11 cellular contexts compared by ENCODE assay signal in genomic region chr18:2050016-2050415, GRCh38.
DNase-seq lines count a peak whose midpoint lies in the region; ATAC-seq and TF ChIP-seq lines count a peak whose summit lies in the region.
"Had no signal": no experiment of that assay in that cellular context is flagged by ENCODE, and none has a peak within 500 bp of the region (broad histone marks: within the 10 kb centered on the region; RNA-seq: fewer than 3 reads in every experiment).

No MANE protein-coding gene starts in this region.

- H3K4me1 ChIP-seq in mammary epithelial cell (ENCODE audit: insufficient read depth, low read length) (peaks cover 20% of the 10 kb centered on the region), tibial nerve (no peaks in the 10 kb centered on the region), psoas muscle (no peaks in the 10 kb centered on the region)
- H3K4me1 ChIP-seq: testis had no signal

- in situ Hi-C loops in mammary epithelial cell (cut with MboI; ENCODE audit: low sequenced_read_pairs in 2 of 2): no loop called here

- peak overlapping the region; percentile 23 for H3K27ac ChIP-seq in mammary epithelial cell (ENCODE audit: insufficient read depth, low read depth, low read length)
- no peak overlapping the region for H3K27ac ChIP-seq in tibial nerve
- no peak overlapping the region for H3K27ac ChIP-seq in psoas muscle
- H3K27ac ChIP-seq: testis had no signal

- POLR2A ChIA-PET in activated CD8-positive, alpha-beta T cell treated with anti-CD3 and anti-CD28 coated beads for 36 hours (lab: Charles Lee): interaction anchor here (0.6 kb wide), 1 partner anchor 108 kb away, joined by 3 read pairs; no protein-coding TSS in a partner anchor
- POLR2A ChIA-PET in activated CD8-positive, alpha-beta T cell treated with anti-CD3 and anti-CD28 coated beads, Interleukin-2, amount 10 ng/mL, durations not matched to agents 7 days and 5 days (lab: Charles Lee): no interaction called here

- no peak for DNase-seq in activated CD8-positive, alpha-beta T cell treated with anti-CD3 and anti-CD28 coated beads for 36 hours
- DNase-seq in activated CD8-positive, alpha-beta T cell treated with anti-CD3 and anti-CD28 coated beads, Interleukin-2, amount 10 ng/mL, durations not matched to agents 7 days and 5 days: no peak
- DNase-seq in NB4 (ENCODE audit: low read depth) (peak; percentile 81), mammary epithelial cell (peak; percentile 43), skeletal muscle cell (ENCODE audit: low read depth) (peak; percentile 39), tibial nerve (ENCODE audit: low spot score in 2 of 2) (no peak), psoas muscle (no peak)
- DNase-seq: activated gamma-delta T cell treated with Interleukin-2 at 50 U/mL for 16 hours, testis had no signal

- peak overlapping the region; percentile 38 for H3K4me2 ChIP-seq in mammary epithelial cell (ENCODE audit: insufficient read depth, low read depth, low read length)

- dilution Hi-C loops in mammary epithelial cell (cut with HindIII; ENCODE audit: low sequenced_read_pairs): no loop called here

- no peaks in the 10 kb centered on the region for H3K79me2 ChIP-seq in mammary epithelial cell (ENCODE audit: insufficient read depth, low read length)

- intact Hi-C loops in activated CD8-positive, alpha-beta T cell treated with anti-CD3 and anti-CD28 coated beads for 36 hours (cut with micrococcal nuclease): no loop called here
- intact Hi-C loops in mammary epithelial cell (cut with micrococcal nuclease): no loop called here
- intact Hi-C loops in psoas muscle (cut with DNase I): no loop called here

- WGBS in mammary epithelial cell (ENCODE audit: low coverage, missing lambda C conversion rate): 52% methylated on average over 4 of the region's 4 CpGs
- WGBS in tibial nerve, 2 donors: 31 to 43% methylated on average over 4 of the region's 4 CpGs
- 28 to 31% (median 30%) methylated on average over 4 of the region's 4 CpGs for WGBS in psoas muscle, 3 donors

- H3K9me3 ChIP-seq in mammary epithelial cell (replicated peaks; ENCODE audit: insufficient read depth, low read length): peaks cover 4% of the 10 kb centered on the region
- peaks cover 0 to 5% (median 0%) of the 10 kb centered on the region in 4 donors for H3K9me3 ChIP-seq in tibial nerve
- H3K9me3 ChIP-seq in psoas muscle: no peaks in the 10 kb centered on the region
- H3K9me3 ChIP-seq: testis had no signal

- no peaks in the 10 kb centered on the region for H3K27me3 ChIP-seq in mammary epithelial cell (ENCODE audit: insufficient read depth, low read length)
- H3K27me3 ChIP-seq in tibial nerve: no peaks in the 10 kb centered on the region
- H3K27me3 ChIP-seq in psoas muscle (ENCODE audit: insufficient read depth in 3 of 3, low read length in 2 of 3): no peaks in the 10 kb centered on the region
- H3K27me3 ChIP-seq: testis had no signal

- H3K27me3 Mint-ChIP-seq in activated CD8-positive, alpha-beta T cell treated with anti-CD3 and anti-CD28 coated beads for 36 hours: peaks cover under 1% of the 10 kb centered on the region
- H3K27me3 Mint-ChIP-seq in activated CD8-positive, alpha-beta T cell treated with anti-CD3 and anti-CD28 coated beads, Interleukin-2, amount 10 ng/mL, durations not matched to agents 7 days and 5 days (ENCODE audit: low read depth): peaks cover 2% of the 10 kb centered on the region

- no peaks in the 10 kb centered on the region for H3K36me3 Mint-ChIP-seq in activated CD8-positive, alpha-beta T cell treated with anti-CD3 and anti-CD28 coated beads for 36 hours (ENCODE audit: low read depth)
- H3K36me3 Mint-ChIP-seq in activated CD8-positive, alpha-beta T cell treated with anti-CD3 and anti-CD28 coated beads, Interleukin-2, amount 10 ng/mL, durations not matched to agents 7 days and 5 days (ENCODE audit: low read depth): no peaks in the 10 kb centered on the region
- H3K36me3 Mint-ChIP-seq: brain had no signal

- H3K36me3 ChIP-seq in mammary epithelial cell (ENCODE audit: insufficient read depth, low read length): no peaks in the 10 kb centered on the region
- H3K36me3 ChIP-seq in tibial nerve: no peaks in the 10 kb centered on the region
- no peaks in the 10 kb centered on the region for H3K36me3 ChIP-seq in psoas muscle (ENCODE audit: insufficient read depth in 1 of 2, low read depth in 1 of 2)

- H3K9ac ChIP-seq in mammary epithelial cell (ENCODE audit: insufficient read depth, low read length): no peak overlapping the region

- H3K4me3 ChIP-seq in NB4 (ENCODE audit: low read depth, low read length) (peak overlapping the region; percentile 12), mammary epithelial cell (replicated peaks in 1 of 3; ENCODE audit: insufficient read depth in 1 of 3, low read depth in 2 of 3, low read length in 3 of 3) (no peak overlapping the region), skeletal muscle cell (ENCODE audit: low read depth, low read length) (no peak overlapping the region), tibial nerve (no peak overlapping the region), psoas muscle (no peak overlapping the region)
- H3K4me3 ChIP-seq: testis had no signal

- H2AFZ ChIP-seq in mammary epithelial cell (ENCODE audit: low read depth, low read length): peak overlapping the region; percentile 43

- H3K4me3 Mint-ChIP-seq in activated CD8-positive, alpha-beta T cell treated with anti-CD3 and anti-CD28 coated beads for 36 hours: no peak overlapping the region
- no peak overlapping the region for H3K4me3 Mint-ChIP-seq in activated CD8-positive, alpha-beta T cell treated with anti-CD3 and anti-CD28 coated beads, Interleukin-2, amount 10 ng/mL, durations not matched to agents 7 days and 5 days
- H3K4me3 Mint-ChIP-seq: brain had no signal

- no peaks in the 10 kb centered on the region for H4K20me1 ChIP-seq in mammary epithelial cell (ENCODE audit: insufficient read depth, low read length)

- ATAC-seq in activated CD8-positive, alpha-beta T cell treated with anti-CD3 and anti-CD28 coated beads for 36 hours: peak; percentile 37
- no peak for ATAC-seq in activated CD8-positive, alpha-beta T cell treated with anti-CD3 and anti-CD28 coated beads, Interleukin-2, amount 10 ng/mL, durations not matched to agents 7 days and 5 days
- ATAC-seq in psoas muscle (no peak), GM21423 (IDR thresholded peaks at IDR 0.05; ENCODE audit: unreplicated experiment) (no peak)

- TF ChIP-seq EP300 in tibial nerve (IDR thresholded peaks at IDR 0.05): no peak

- BruUV-seq in mammary epithelial cell (replicated peaks; lab: Mats Ljungman, UMichigan): no TSS peak

- peaks cover 2% of the 10 kb centered on the region for H3K9me3 Mint-ChIP-seq in activated CD8-positive, alpha-beta T cell treated with anti-CD3 and anti-CD28 coated beads for 36 hours
- H3K9me3 Mint-ChIP-seq in activated CD8-positive, alpha-beta T cell treated with anti-CD3 and anti-CD28 coated beads, Interleukin-2, amount 10 ng/mL, durations not matched to agents 7 days and 5 days (ENCODE audit: insufficient read depth): no peaks in the 10 kb centered on the region

- TF ChIP-seq POLR2A in NB4 (IDR thresholded peaks at IDR 0.05; ENCODE audit: extremely low read depth, insufficient read length) (no peak), tibial nerve (IDR thresholded peaks at IDR 0.05) (no peak)

- CTCF ChIA-PET in activated CD8-positive, alpha-beta T cell treated with anti-CD3 and anti-CD28 coated beads for 36 hours (lab: Charles Lee): no interaction called here
- CTCF ChIA-PET in activated CD8-positive, alpha-beta T cell treated with anti-CD3 and anti-CD28 coated beads, Interleukin-2, amount 10 ng/mL, durations not matched to agents 7 days and 5 days (lab: Charles Lee): no interaction called here
- CTCF ChIA-PET in mammary epithelial cell (lab: Charles Lee; ENCODE audit: low non-redundant PET): no interaction called here

- no peak overlapping the region for H3K27ac Mint-ChIP-seq in activated CD8-positive, alpha-beta T cell treated with anti-CD3 and anti-CD28 coated beads for 36 hours
- H3K27ac Mint-ChIP-seq in activated CD8-positive, alpha-beta T cell treated with anti-CD3 and anti-CD28 coated beads, Interleukin-2, amount 10 ng/mL, durations not matched to agents 7 days and 5 days: no peak overlapping the region
- H3K27ac Mint-ChIP-seq: brain had no signal

- TF ChIP-seq CTCF in activated CD8-positive, alpha-beta T cell treated with anti-CD3 and anti-CD28 coated beads for 36 hours (IDR thresholded peaks at IDR 0.05): no peak
- TF ChIP-seq CTCF in NB4 (IDR thresholded peaks at IDR 0.05; ENCODE audit: low read depth, low read length) (no peak), mammary epithelial cell (conservative IDR thresholded peaks at IDR 0.05 in 1 of 2, IDR thresholded peaks at IDR 0.05 in 1 of 2; ENCODE audit: extremely low read depth in 1 of 2, insufficient read depth in 1 of 2, low read depth in 1 of 2, low read length in 2 of 2) (no peak), tibial nerve (IDR thresholded peaks at IDR 0.05) (no peak), psoas muscle (IDR thresholded peaks at IDR 0.05) (no peak)

- no peaks in the 10 kb centered on the region for H3K4me1 Mint-ChIP-seq in activated CD8-positive, alpha-beta T cell treated with anti-CD3 and anti-CD28 coated beads for 36 hours (ENCODE audit: low read depth)
- H3K4me1 Mint-ChIP-seq in activated CD8-positive, alpha-beta T cell treated with anti-CD3 and anti-CD28 coated beads, Interleukin-2, amount 10 ng/mL, durations not matched to agents 7 days and 5 days (ENCODE audit: low read depth): peaks cover 7% of the 10 kb centered on the region
- H3K4me1 Mint-ChIP-seq: brain had no signal

Comparison
In these comparisons a context has a peak if more than half of its experiments do, and no peak if none do; other contexts are left out.
1. DNase-seq: peak in NB4 (single experiment), mammary epithelial cell (single experiment) and skeletal muscle cell (single experiment); none in activated CD8-positive, alpha-beta T cell treated with anti-CD3 and anti-CD28 coated beads for 36 hours (single experiment), activated CD8-positive, alpha-beta T cell treated with anti-CD3 and anti-CD28 coated beads, Interleukin-2, amount 10 ng/mL, durations not matched to agents 7 days and 5 days (single experiment), tibial nerve (0 of 2) and psoas muscle (0 of 2).